8 cellular contexts compared by ENCODE assay signal in the genomic region with DNA sequence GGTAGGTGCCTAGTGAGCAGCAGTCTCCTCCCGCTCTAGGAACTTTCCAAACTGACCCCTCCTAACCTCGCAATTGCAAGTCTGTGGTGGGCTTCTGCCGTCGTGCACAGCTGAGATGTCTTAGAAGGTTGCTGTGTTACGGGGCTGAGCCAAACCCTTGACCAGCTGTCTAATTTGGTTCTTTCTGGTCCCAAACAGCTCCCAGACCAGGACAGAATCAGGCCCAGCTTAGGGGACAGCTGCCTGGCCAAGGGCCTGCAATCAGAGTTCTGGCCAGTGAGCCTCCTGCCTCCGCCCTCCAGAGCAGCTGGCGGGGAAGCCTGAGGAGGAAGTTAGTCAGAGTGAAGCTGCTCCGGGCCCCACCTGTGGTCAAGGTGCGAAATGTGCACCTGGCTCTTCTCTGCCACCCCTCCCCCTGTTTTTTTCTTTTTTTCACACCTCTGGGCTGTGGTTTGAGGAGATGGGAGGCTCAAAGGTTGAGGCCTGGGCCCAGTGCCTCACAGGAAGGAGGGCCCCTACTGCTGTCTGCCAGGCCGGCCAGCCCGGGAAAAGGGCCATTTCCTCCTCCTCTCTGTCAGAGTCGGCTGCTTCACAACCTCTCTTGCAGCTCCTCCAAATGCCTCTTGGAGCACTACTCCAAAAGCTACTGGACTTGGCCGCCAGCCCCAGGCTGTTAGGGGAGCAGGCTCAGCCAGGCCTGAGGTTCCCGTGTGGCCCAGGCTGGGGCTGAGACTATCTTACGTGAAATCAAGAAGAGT. TPM values are rescaled to one million over a fixed set of nuclear protein-coding genes. Genes with fewer than 3 reads are reported as not detected.
A peak's percentile ranks its signal among the peaks of the same experiment; 100 is the strongest.
DNase-seq lines count a peak whose midpoint lies in the region; ATAC-seq lines count a peak whose summit lies in the region.

No MANE protein-coding gene starts in this region.

- in situ Hi-C loops in ACHN (cut with HindIII; ENCODE audit: low pct_ligation_motif_present, low pct_unique_long_range_greater_than_20kb, low sequenced_read_pairs) = no loop called here

- DNase-seq in ACHN = peak; percentile 62
- DNase-seq in RPMI8226 = peak; percentile 94
- DNase-seq in activated naive CD4-positive, alpha-beta T cell treated with anti-CD3 and anti-CD28 coated beads, Interleukin-2, amount 50 U/mL, for 16 hours = peak; percentile 61
- peak in 41 of 42 donors; percentile 18 to 75 (median 50) for DNase-seq in head of caudate nucleus
- DNase-seq in posterior vena cava (ENCODE audit: low spot score) = peak; percentile 92
- DNase-seq in GM19240 (ENCODE audit: insufficient read length, low spot score) = no peak

- ATAC-seq in GM18909 (IDR thresholded peaks at IDR 0.05; ENCODE audit: poor library complexity, unreplicated experiment) = peak; percentile 62
- peak; percentile 46 for ATAC-seq in HG03159 (IDR thresholded peaks at IDR 0.05; ENCODE audit: unreplicated experiment)

- intact Hi-C loops in head of caudate nucleus (cut with DNase I) = no loop called here
- intact Hi-C loops in posterior vena cava (cut with DNase I) = no loop called here

RNA-seq across cellular contexts. Expression of gene CXCR3, which starts 4.2 kb away (rescaled TPM):
- total RNA-seq in posterior vena cava = under 1 TPM; 0.14 to 0.32 TPM

RNA-seq across cellular contexts. Expression of gene GCNA, which starts 44.3 kb away (rescaled TPM):
- total RNA-seq in posterior vena cava = 1 to 10 TPM; 1.3 to 1.8 TPM
